Comparison of ENCODE assay signal across 1 cellular context in the genomic region with DNA sequence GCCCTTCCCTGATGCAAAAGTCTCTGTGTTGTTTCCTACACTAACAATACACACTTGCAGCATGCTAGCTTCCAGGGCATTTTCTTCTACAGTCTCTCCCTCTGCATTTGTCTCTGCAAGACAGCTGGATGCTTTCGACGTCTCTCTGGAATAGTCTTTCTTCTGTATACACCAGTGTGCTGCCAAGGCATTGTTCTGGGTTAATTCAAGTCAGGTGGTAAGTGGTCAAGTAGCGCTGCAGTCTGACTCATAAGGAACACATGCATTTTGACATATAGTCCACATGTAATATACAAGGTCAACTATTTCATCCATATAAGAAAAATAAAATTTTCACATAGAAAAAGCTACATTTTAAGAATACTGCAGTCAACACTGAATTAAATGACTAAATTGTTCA.
TF ChIP-seq lines count a peak whose summit lies in the region.

No MANE protein-coding gene starts in this region.

TF ChIP-seq in SK-N-SH, 30 proteins besides CTCF, POLR2A, EP300 and RAD21 (continued from another document):
- TF ChIP-seq, protein P1, sequence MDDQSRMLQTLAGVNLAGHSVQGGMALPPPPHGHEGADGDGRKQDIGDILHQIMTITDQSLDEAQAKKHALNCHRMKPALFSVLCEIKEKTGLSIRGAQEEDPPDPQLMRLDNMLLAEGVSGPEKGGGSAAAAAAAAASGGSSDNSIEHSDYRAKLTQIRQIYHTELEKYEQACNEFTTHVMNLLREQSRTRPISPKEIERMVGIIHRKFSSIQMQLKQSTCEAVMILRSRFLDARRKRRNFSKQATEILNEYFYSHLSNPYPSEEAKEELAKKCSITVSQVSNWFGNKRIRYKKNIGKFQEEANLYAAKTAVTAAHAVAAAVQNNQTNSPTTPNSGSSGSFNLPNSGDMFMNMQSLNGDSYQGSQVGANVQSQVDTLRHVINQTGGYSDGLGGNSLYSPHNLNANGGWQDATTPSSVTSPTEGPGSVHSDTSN (IDR thresholded peaks at IDR 0.05), result peak; percentile 79
- TF ChIP-seq JUND (IDR thresholded peaks at IDR 0.05) (peak; percentile 72), SMC3 (IDR thresholded peaks at IDR 0.05; ENCODE audit: low read depth, low read length) (no peak), ELF1 (IDR thresholded peaks at IDR 0.05) (no peak), TEAD4 (IDR thresholded peaks at IDR 0.05; ENCODE audit: borderline replicate concordance, insufficient read depth) (0 out of 2 replicates have a peak, but pooled peaks have one; percentile 33), NRF1 (IDR thresholded peaks at IDR 0.05; ENCODE audit: low read depth, low read length) (no peak), FOSL2 (IDR thresholded peaks at IDR 0.05; ENCODE audit: borderline replicate concordance, low read depth) (peak; percentile 67; the same call in 1 of the 2 replicates), YY1 (IDR thresholded peaks at IDR 0.05; ENCODE audit: low read depth) (no peak), EZH2phosphoT487 (IDR thresholded peaks at IDR 0.05; ENCODE audit: borderline replicate concordance, low read depth) (no peak)
- TF ChIP-seq, protein P2, sequence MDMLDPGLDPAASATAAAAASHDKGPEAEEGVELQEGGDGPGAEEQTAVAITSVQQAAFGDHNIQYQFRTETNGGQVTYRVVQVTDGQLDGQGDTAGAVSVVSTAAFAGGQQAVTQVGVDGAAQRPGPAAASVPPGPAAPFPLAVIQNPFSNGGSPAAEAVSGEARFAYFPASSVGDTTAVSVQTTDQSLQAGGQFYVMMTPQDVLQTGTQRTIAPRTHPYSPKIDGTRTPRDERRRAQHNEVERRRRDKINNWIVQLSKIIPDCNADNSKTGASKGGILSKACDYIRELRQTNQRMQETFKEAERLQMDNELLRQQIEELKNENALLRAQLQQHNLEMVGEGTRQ (IDR thresholded peaks at IDR 0.05; ENCODE audit: borderline replicate concordance, low read depth, low read length), result no peak
- TF ChIP-seq, protein P3, sequence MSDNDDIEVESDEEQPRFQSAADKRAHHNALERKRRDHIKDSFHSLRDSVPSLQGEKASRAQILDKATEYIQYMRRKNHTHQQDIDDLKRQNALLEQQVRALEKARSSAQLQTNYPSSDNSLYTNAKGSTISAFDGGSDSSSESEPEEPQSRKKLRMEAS (IDR thresholded peaks at IDR 0.05; ENCODE audit: low read depth), result peak; percentile 81
- TF ChIP-seq, protein P4, sequence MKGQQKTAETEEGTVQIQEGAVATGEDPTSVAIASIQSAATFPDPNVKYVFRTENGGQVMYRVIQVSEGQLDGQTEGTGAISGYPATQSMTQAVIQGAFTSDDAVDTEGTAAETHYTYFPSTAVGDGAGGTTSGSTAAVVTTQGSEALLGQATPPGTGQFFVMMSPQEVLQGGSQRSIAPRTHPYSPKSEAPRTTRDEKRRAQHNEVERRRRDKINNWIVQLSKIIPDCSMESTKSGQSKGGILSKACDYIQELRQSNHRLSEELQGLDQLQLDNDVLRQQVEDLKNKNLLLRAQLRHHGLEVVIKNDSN (IDR thresholded peaks at IDR 0.05; ENCODE audit: borderline replicate concordance, low read depth), result no peak
